Comparison of ENCODE assay signal across 1 cellular context in the genomic region with DNA sequence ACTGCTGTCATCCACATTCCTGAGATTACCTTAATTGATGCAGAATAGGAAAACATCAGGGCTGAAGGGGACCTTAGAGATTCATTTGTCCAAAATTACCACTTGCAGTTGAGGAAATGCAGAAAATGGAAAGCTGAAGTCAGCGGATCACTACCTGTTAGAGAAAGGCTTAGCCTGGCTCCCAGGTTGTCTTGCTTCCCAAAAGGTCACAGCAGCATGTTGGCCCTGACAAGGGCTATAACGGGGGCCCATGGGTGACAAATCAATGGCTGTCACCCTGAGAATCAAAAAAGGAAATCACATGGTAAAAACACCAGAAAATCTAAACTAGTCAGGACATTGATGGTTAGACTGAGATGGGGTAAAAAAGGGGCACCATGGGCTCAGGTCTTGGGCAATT.
A peak's percentile ranks its signal among the peaks of the same experiment; 100 is the strongest.
TF ChIP-seq lines count a peak whose summit lies in the region.

No MANE protein-coding gene starts in this region.

TF ChIP-seq in HepG2, 621 proteins besides CTCF, POLR2A, EP300 and RAD21 (continued from another document):
- peak; percentile 41; the same call in 1 of the 2 replicates for TF ChIP-seq SSRP1 (CRISPR knock-in tag; IDR thresholded peaks at IDR 0.05)
- TF ChIP-seq RBM22 (optimal IDR thresholded peaks at IDR 0.05; ENCODE audit: low read length) = peak; percentile 96
- TF ChIP-seq, protein P1, sequence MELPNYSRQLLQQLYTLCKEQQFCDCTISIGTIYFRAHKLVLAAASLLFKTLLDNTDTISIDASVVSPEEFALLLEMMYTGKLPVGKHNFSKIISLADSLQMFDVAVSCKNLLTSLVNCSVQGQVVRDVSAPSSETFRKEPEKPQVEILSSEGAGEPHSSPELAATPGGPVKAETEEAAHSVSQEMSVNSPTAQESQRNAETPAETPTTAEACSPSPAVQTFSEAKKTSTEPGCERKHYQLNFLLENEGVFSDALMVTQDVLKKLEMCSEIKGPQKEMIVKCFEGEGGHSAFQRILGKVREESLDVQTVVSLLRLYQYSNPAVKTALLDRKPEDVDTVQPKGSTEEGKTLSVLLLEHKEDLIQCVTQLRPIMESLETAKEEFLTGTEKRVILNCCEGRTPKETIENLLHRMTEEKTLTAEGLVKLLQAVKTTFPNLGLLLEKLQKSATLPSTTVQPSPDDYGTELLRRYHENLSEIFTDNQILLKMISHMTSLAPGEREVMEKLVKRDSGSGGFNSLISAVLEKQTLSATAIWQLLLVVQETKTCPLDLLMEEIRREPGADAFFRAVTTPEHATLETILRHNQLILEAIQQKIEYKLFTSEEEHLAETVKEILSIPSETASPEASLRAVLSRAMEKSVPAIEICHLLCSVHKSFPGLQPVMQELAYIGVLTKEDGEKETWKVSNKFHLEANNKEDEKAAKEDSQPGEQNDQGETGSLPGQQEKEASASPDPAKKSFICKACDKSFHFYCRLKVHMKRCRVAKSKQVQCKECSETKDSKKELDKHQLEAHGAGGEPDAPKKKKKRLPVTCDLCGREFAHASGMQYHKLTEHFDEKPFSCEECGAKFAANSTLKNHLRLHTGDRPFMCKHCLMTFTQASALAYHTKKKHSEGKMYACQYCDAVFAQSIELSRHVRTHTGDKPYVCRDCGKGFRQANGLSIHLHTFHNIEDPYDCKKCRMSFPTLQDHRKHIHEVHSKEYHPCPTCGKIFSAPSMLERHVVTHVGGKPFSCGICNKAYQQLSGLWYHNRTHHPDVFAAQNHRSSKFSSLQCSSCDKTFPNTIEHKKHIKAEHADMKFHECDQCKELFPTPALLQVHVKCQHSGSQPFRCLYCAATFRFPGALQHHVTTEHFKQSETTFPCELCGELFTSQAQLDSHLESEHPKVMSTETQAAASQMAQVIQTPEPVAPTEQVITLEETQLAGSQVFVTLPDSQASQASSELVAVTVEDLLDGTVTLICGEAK (IDR thresholded peaks at IDR 0.05) = no peak
- TF ChIP-seq, protein P1 (CRISPR knock-in tag; IDR thresholded peaks at IDR 0.05) = no peak
